ENCODE assay signal across 9 cellular contexts in genomic region chr2:186544255-186544675, GRCh38. TPM values are rescaled to one million over a fixed set of nuclear protein-coding genes. Genes with fewer than 3 reads are reported as not detected.
DNase-seq lines count a peak whose midpoint lies in the region; TF ChIP-seq lines count a peak whose summit lies in the region.
"Had no signal": no experiment of that assay in that cellular context is flagged by ENCODE, and none has a peak within 500 bp of the region (broad histone marks: within the 10 kb centered on the region; RNA-seq: fewer than 3 reads in every experiment).

No MANE protein-coding gene starts in this region.

- in situ Hi-C loops in GM13977 (cut with MboI; ENCODE audit: low pct_unique_long_range_greater_than_20kb, low sequenced_read_pairs, unreplicated experiment), result no loop called here

- no peak overlapping the region for H3K4me2 ChIP-seq in mesenchymal stem cell (ENCODE audit: low read length, poor library complexity, severe bottlenecking)

- H3K36me3 ChIP-seq in colonic mucosa, result no peaks in the 10 kb centered on the region
- H3K36me3 ChIP-seq in mesenchymal stem cell (ENCODE audit: control insufficient read depth in 1 of 2, insufficient read depth in 2 of 2, low read depth in 1 of 2, low read length in 2 of 2), result no peaks in the 10 kb centered on the region

- 0% methylated on average over 1 of the region's 1 CpG for WGBS in mesenchymal stem cell

- H3K27ac ChIP-seq in AG04450 (ENCODE audit: low read depth, low read length) (peak overlapping the region; percentile 97), colonic mucosa (peak overlapping the region; percentile 44), mesenchymal stem cell (ENCODE audit: low read length, poor library complexity, severe bottlenecking) (peak overlapping the region; percentile 99), caudate nucleus (ENCODE audit: low read depth, low read length) (no peak overlapping the region)

- no peak overlapping the region for H4K8ac ChIP-seq in mesenchymal stem cell (ENCODE audit: low read length)

- H2BK12ac ChIP-seq in mesenchymal stem cell (ENCODE audit: low read length in 2 of 2), result no peak overlapping the region

- no peak overlapping the region for H3K18ac ChIP-seq in mesenchymal stem cell (ENCODE audit: low read depth in 1 of 2, low read length in 2 of 2)

- H3K4me3 ChIP-seq in AG04450 (ENCODE audit: low read depth, low read length) (peak overlapping the region; percentile 1; the same call in 1 of the 2 replicates), colonic mucosa (no peak overlapping the region), mesenchymal stem cell (ENCODE audit: insufficient read depth in 1 of 2, low read depth in 1 of 2, low read length in 2 of 2) (peak overlapping the region in 1 of 2 experiments; percentile 55)

- H3K14ac ChIP-seq in mesenchymal stem cell (ENCODE audit: low read length in 2 of 2), result no peak overlapping the region

- H2AFZ ChIP-seq in mesenchymal stem cell (ENCODE audit: low read depth, low read length), result no peak overlapping the region

- H2BK15ac ChIP-seq in mesenchymal stem cell (ENCODE audit: low read depth, poor library complexity, severe bottlenecking), result no peak overlapping the region

- no peaks in the 10 kb centered on the region for H3K79me1 ChIP-seq in mesenchymal stem cell (replicated peaks; ENCODE audit: low read length, poor library complexity, severe bottlenecking)

- peak overlapping the region; percentile 88 for H2BK5ac ChIP-seq in mesenchymal stem cell (ENCODE audit: low read depth, low read length, poor library complexity, severe bottlenecking)

- no peak for TF ChIP-seq CTCF in AG04450 (IDR thresholded peaks at IDR 0.05; ENCODE audit: low read depth, low read length)
- TF ChIP-seq CTCF in colonic mucosa (IDR thresholded peaks at IDR 0.05), result no peak
- TF ChIP-seq CTCF in GM13977 (IDR thresholded peaks at IDR 0.05; ENCODE audit: extremely low read depth, insufficient read depth, missing control alignments), result no peak

- no peak overlapping the region for H2AK5ac ChIP-seq in mesenchymal stem cell (ENCODE audit: low read length, severe bottlenecking)

- H3K4me1 ChIP-seq in colonic mucosa (no peaks in the 10 kb centered on the region), mesenchymal stem cell (ENCODE audit: control insufficient read depth, insufficient read depth, low read depth, low read length) (peaks cover 2% of the 10 kb centered on the region)

- CTCF ChIA-PET in AG04450 (lab: Charles Lee), result no interaction called here

- H3K4ac ChIP-seq in mesenchymal stem cell (ENCODE audit: low read depth in 1 of 2, low read length in 2 of 2), result no peak overlapping the region

- no peak overlapping the region for H3K23ac ChIP-seq in mesenchymal stem cell (ENCODE audit: low read length in 2 of 2)

- POLR2A ChIA-PET in AG04450 (lab: Yijun Ruan, JAX), result interaction anchor here (0.6 to 2.4 kb wide), 6 partner anchors 26 to 303 kb away, joined by 3 to 9 read pairs (median 4); partner anchors contain the start of gene ITGAV

- H2BK120ac ChIP-seq in mesenchymal stem cell (ENCODE audit: low read depth, low read length), result no peak overlapping the region

- intact Hi-C loops in colonic mucosa (cut with DNase I), result no loop called here

- no peaks in the 10 kb centered on the region for H3K27me3 ChIP-seq in AG04450 (ENCODE audit: control insufficient read depth, insufficient read depth, low read length)
- H3K27me3 ChIP-seq in colonic mucosa, result no peaks in the 10 kb centered on the region
- H3K27me3 ChIP-seq in mesenchymal stem cell (ENCODE audit: control insufficient read depth in 1 of 2, insufficient read depth in 1 of 2, low read length in 2 of 2), result no peaks in the 10 kb centered on the region

- H3K9ac ChIP-seq in colonic mucosa (ENCODE audit: low read depth in 2 of 2, low read length in 2 of 2) (no peak overlapping the region), mesenchymal stem cell (ENCODE audit: low read length) (peak overlapping the region; percentile 94)

- no peaks in the 10 kb centered on the region for H3K9me3 ChIP-seq in AG04450 (ENCODE audit: control insufficient read depth, insufficient read depth, low read length)
- no peaks in the 10 kb centered on the region for H3K9me3 ChIP-seq in colonic mucosa
- no peaks in the 10 kb centered on the region for H3K9me3 ChIP-seq in mesenchymal stem cell (ENCODE audit: control insufficient read depth, low read length)

- no peak overlapping the region for H4K91ac ChIP-seq in mesenchymal stem cell (ENCODE audit: low read length)

- DNase-seq in AG04450 (ENCODE audit: low read depth, low spot score), result peak; percentile 68
- DNase-seq in HuH-7.5 (ENCODE audit: low spot score), result peak; percentile 9
- no peak for DNase-seq in colonic mucosa
- peak; percentile 98 for DNase-seq in mesenchymal stem cell
- DNase-seq in mucosa of gallbladder (ENCODE audit: low spot score), result no peak
- DNase-seq in GM13977 (ENCODE audit: low spot score), result no peak
- DNase-seq in NCI-H2171 treated with DMSO at 0.1 percent for 48 hours (lab: John Stamatoyannopoulos, UW), result no peak
- DNase-seq in caudate nucleus (lab: John Stamatoyannopoulos, UW), result no peak
- DNase-seq: COR-L47 had no signal

RNA-seq across cellular contexts. Expression of gene ITGAV, which starts 45.6 kb away (rescaled TPM):
- polyA plus RNA-seq in AG04450 (2011; rRNA removed), result 106 and 129 TPM in 2 replicates
- 120 and 181 TPM in 2 replicates for polyA minus RNA-seq in AG04450 (2011; rRNA and poly(A)+ RNA removed)
- 10 to 100 TPM; 31.6 to 54.6 TPM for total RNA-seq in colonic mucosa
- 126 TPM for polyA plus RNA-seq in mesenchymal stem cell (2013, experiment 1 of 2)
- 117 TPM for polyA plus RNA-seq in mesenchymal stem cell (2013, experiment 2 of 2)
- 71.9 TPM for total RNA-seq in mucosa of gallbladder

RNA-seq across cellular contexts. Expression of gene ZC3H15, which starts 58.2 kb away (rescaled TPM):
- 70.6 and 107 TPM in 2 replicates for polyA plus RNA-seq in AG04450 (2011; rRNA removed)
- 20.3 and 35.1 TPM in 2 replicates for polyA minus RNA-seq in AG04450 (2011; rRNA and poly(A)+ RNA removed)
- total RNA-seq in colonic mucosa (10 to 100 TPM; 49.6 to 64.2 TPM), mucosa of gallbladder (44.3 TPM)
- polyA plus RNA-seq in mesenchymal stem cell (2013, experiment 1 of 2), result 76.8 TPM
- 77.6 TPM for polyA plus RNA-seq in mesenchymal stem cell (2013, experiment 2 of 2)

Comparison
In these comparisons a context has a peak if more than half of its experiments do, and no peak if none do; other contexts are left out.
1. DNase-seq: peak in AG04450 (single experiment), HuH-7.5 (single experiment) and mesenchymal stem cell (single experiment); none in colonic mucosa (single experiment), mucosa of gallbladder (single experiment), GM13977 (single experiment), NCI-H2171 treated with DMSO at 0.1 percent for 48 hours (single experiment) and caudate nucleus (0 of 61).